24 cellular contexts compared by ENCODE assay signal in the genomic region with DNA sequence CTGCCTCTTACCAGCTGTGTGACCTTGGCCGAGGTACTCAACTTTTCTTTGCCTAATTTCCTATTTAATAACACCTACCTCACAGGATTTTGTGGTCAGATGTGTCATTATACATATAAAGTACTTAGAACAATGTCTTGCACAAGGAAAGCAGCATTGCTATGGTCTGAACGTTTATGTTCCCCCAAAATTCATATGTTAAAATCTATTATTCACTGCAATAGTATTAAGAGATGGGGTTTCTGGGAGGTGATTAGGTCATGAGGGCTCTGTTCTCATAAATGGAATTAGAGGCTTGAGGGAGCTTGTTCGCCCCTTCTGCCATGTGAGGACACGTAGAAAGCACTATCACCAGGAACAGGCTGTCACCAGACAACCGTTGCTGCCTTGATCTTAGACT. TPM values are rescaled to one million over a fixed set of nuclear protein-coding genes. Genes with fewer than 3 reads are reported as not detected.
DNase-seq lines count a peak whose midpoint lies in the region; ATAC-seq, FAIRE-seq and TF ChIP-seq lines count a peak whose summit lies in the region.
"Had no signal": no experiment of that assay in that cellular context is flagged by ENCODE, and none has a peak within 500 bp of the region (broad histone marks: within the 10 kb centered on the region; RNA-seq: fewer than 3 reads in every experiment).

No MANE protein-coding gene starts in this region.

- H3K27me3 ChIP-seq in bronchial epithelial cell (ENCODE audit: control insufficient read depth, insufficient read depth, low read length) = no peaks in the 10 kb centered on the region
- H3K27me3 ChIP-seq: BLaER1, SJSA1 had no signal

- H3K4me3 ChIP-seq in bronchial epithelial cell (ENCODE audit: low read depth, low read length) = no peak overlapping the region
- H3K4me3 ChIP-seq: BLaER1, PC-9, SJSA1 had no signal

- intact Hi-C loops in Calu3 (cut with micrococcal nuclease; ENCODE audit: unreplicated experiment) = no loop called here

- H3K27me3 Mint-ChIP-seq in Calu3 (ENCODE audit: unreplicated experiment) = no peaks in the 10 kb centered on the region
- H3K27me3 Mint-ChIP-seq: CD4-positive, CD25-positive, alpha-beta regulatory T cell; IgD-negative memory B cell had no signal

- peaks cover 27% of the 10 kb centered on the region for H3K4me1 Mint-ChIP-seq in Calu3 (ENCODE audit: low read depth, unreplicated experiment)
- H3K4me1 Mint-ChIP-seq: CD4-positive, CD25-positive, alpha-beta regulatory T cell had no signal

- H3K9me3 Mint-ChIP-seq in Calu3 (ENCODE audit: low read depth, unreplicated experiment) = no peaks in the 10 kb centered on the region
- H3K9me3 Mint-ChIP-seq: IgD-negative memory B cell, T-cell had no signal

- FAIRE-seq in bronchial epithelial cell (lab: Jason Lieb, UNC) = no peak
- FAIRE-seq: GM18507, H1 had no signal

- no TSS peak for BruUV-seq in Calu3 (replicated peaks; lab: Mats Ljungman, UMichigan)

- H3K36me3 ChIP-seq in bronchial epithelial cell (ENCODE audit: control insufficient read depth, insufficient read depth, low read length) = no peaks in the 10 kb centered on the region
- H3K36me3 ChIP-seq: BLaER1, SJSA1 had no signal

- peaks cover 9% of the 10 kb centered on the region for H3K36me3 Mint-ChIP-seq in Calu3 (ENCODE audit: insufficient read depth, unreplicated experiment)
- H3K36me3 Mint-ChIP-seq: CD4-positive, CD25-positive, alpha-beta regulatory T cell; T-cell had no signal

- TF ChIP-seq CTCF in Calu3 (IDR thresholded peaks at IDR 0.05; ENCODE audit: unreplicated experiment) (no peak), bronchial epithelial cell (IDR thresholded peaks at IDR 0.05; ENCODE audit: insufficient read depth, low read length, severe bottlenecking) (no peak)

- no peak for DNase-seq in Calu3
- DNase-seq in HT1080 (ENCODE audit: low read depth) = peak; percentile 28
- DNase-seq in bronchial epithelial cell (ENCODE audit: low read depth) = peak; percentile 80
- peak; percentile 24 for DNase-seq in iris pigment epithelial cell (ENCODE audit: low read depth)
- DNase-seq in OCI-M2 (lab: John Stamatoyannopoulos, UW; ENCODE audit: unreplicated experiment) = no peak
- no peak for DNase-seq in activated CD4-positive, alpha-beta T cell treated with anti-CD3 and anti-CD28 coated beads, Interleukin-2, amount 50 U/mL, for 48 hours
- DNase-seq: CD4-positive, CD25-positive, alpha-beta regulatory T cell; DMS79 treated with DMSO at 0.1 percent for 48 hours; HCEC 1CT; NCI-H1092; NCI-H1417 treated with DMSO at 0.1 percent for 48 hours; NCI-H1694 treated with DMSO at 0.1 percent for 48 hours; NCI-H2081; NCI-H226; NCI-H510A treated with DMSO at 0.1 percent for 48 hours; PC-9; Right ventricle myocardium superior; T-cell had no signal

- H3K27ac Mint-ChIP-seq in Calu3 (ENCODE audit: unreplicated experiment) = peak overlapping the region; percentile 17
- H3K27ac Mint-ChIP-seq: CD4-positive, CD25-positive, alpha-beta regulatory T cell; IgD-negative memory B cell; T-cell had no signal

- no peak overlapping the region for H3K4me3 Mint-ChIP-seq in Calu3 (ENCODE audit: low read depth, unreplicated experiment)
- H3K4me3 Mint-ChIP-seq: CD4-positive, CD25-positive, alpha-beta regulatory T cell; IgD-negative memory B cell; T-cell had no signal

- no peak for ATAC-seq in GM19023 (IDR thresholded peaks at IDR 0.05; ENCODE audit: unreplicated experiment)
- ATAC-seq: T-cell had no signal

- CTCF ChIA-PET in Calu3 (lab: Charles Lee) = no interaction called here

RNA-seq across cellular contexts. Expression of gene RNF145, which starts 10.9 kb away (rescaled TPM):
- total RNA-seq in Calu3 (2022) = 169 and 193 TPM in 2 replicates
- total RNA-seq in HT1080 (2014; rRNA removed; shearing (Covaris generic)) = 95.6 and 141 TPM in 2 replicates
- 106 and 126 TPM in 2 replicates for polyA plus RNA-seq in HT1080 (2015; cell fraction: cytosol; rRNA removed)
- polyA plus RNA-seq in HT1080 (2015; cell fraction: nucleus; rRNA removed) = 68.2 and 82.3 TPM in 2 replicates
- total RNA-seq in bronchial epithelial cell = 84.2 and 160 TPM in 2 replicates

RNA-seq across cellular contexts. Expression of gene UBLCP1, which starts 42.9 kb away (rescaled TPM):
- total RNA-seq in Calu3 (2022) = 35.8 and 39.5 TPM in 2 replicates
- 30.1 and 35.8 TPM in 2 replicates for total RNA-seq in HT1080 (2014; rRNA removed; shearing (Covaris generic))
- 41.7 and 52.5 TPM in 2 replicates for polyA plus RNA-seq in HT1080 (2015; cell fraction: cytosol; rRNA removed)
- polyA plus RNA-seq in HT1080 (2015; cell fraction: nucleus; rRNA removed) = 48.3 and 52.0 TPM in 2 replicates
- 14.5 and 39.3 TPM in 2 replicates for total RNA-seq in bronchial epithelial cell

Comparison
In these comparisons a context has a peak if more than half of its experiments do, and no peak if none do; other contexts are left out.
1. DNase-seq: peak in HT1080 (single experiment), bronchial epithelial cell (single experiment) and iris pigment epithelial cell (single experiment); none in Calu3 (single experiment), OCI-M2 (single experiment) and activated CD4-positive, alpha-beta T cell treated with anti-CD3 and anti-CD28 coated beads, Interleukin-2, amount 50 U/mL, for 48 hours (0 of 2).